28 cellular contexts compared by ENCODE assay signal in the genomic region with DNA sequence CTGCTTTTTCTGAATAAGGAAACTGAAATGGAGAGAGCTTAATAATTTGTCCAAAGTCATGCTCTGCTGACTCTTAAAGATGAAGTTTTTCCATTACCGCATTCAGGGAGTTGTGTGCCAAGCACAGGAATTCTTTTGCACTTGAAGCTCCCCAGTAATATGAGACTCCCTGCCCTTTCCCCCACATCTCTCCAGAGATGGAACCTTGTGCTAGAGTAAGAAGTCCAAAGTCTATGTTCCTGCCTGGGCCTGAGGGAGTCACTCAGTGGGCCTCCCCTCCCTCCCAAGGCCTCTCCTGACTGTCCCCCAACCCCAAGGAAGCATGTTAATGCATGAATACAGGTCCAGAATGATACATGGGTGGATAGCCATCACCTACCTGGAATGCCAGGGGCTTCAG.
DNase-seq lines count a peak whose midpoint lies in the region; ATAC-seq and TF ChIP-seq lines count a peak whose summit lies in the region.
"Had no signal": no experiment of that assay in that cellular context is flagged by ENCODE, and none has a peak within 500 bp of the region (broad histone marks: within the 10 kb centered on the region; RNA-seq: fewer than 3 reads in every experiment).

No MANE protein-coding gene starts in this region.

- H2BK5ac ChIP-seq in trophoblast cell (ENCODE audit: low read depth, low read length, poor library complexity) = no peak overlapping the region

- H3K9me3 Mint-ChIP-seq in CD4-positive, alpha-beta memory T cell = peaks cover 0 to 14% (median 3%) of the 10 kb centered on the region in 8 donors

- H2AK5ac ChIP-seq in trophoblast cell (ENCODE audit: low read length) = no peak overlapping the region

- no peak overlapping the region for H3K27ac ChIP-seq in trophoblast cell (ENCODE audit: low read depth, low read length)
- no peak overlapping the region for H3K27ac ChIP-seq in CD4-positive, alpha-beta memory T cell (ENCODE audit: low read depth, low read length)
- H3K27ac ChIP-seq: cardiac muscle cell had no signal

- no peaks in the 10 kb centered on the region for H3K79me1 ChIP-seq in trophoblast cell (ENCODE audit: low read length)

- H4K12ac ChIP-seq in trophoblast cell (ENCODE audit: low read depth, low read length) = no peak overlapping the region

- H3K4me1 Mint-ChIP-seq in CD4-positive, alpha-beta memory T cell = no peaks in the 10 kb centered on the region
- H3K4me1 Mint-ChIP-seq: stimulated activated naive CD8-positive, alpha-beta T cell treated with anti-CD3 and anti-CD28 coated beads, Interleukin-15, amount 100 ng/mL, for 72 hours had no signal

- peak overlapping the region; percentile 78 for H3K9ac ChIP-seq in trophoblast cell (ENCODE audit: low read length)

- H2AFZ ChIP-seq in trophoblast cell (ENCODE audit: insufficient read depth, low read length, poor library complexity) = no peak overlapping the region

- no peak overlapping the region for H3K4me3 ChIP-seq in trophoblast cell (ENCODE audit: low read depth, low read length)
- no peak overlapping the region for H3K4me3 ChIP-seq in CD4-positive, alpha-beta memory T cell (ENCODE audit: low read length in 2 of 2)
- H3K4me3 ChIP-seq: cardiac muscle cell, tibial artery had no signal

- H2BK12ac ChIP-seq in trophoblast cell (ENCODE audit: low read length) = peak overlapping the region; percentile 12

- peak; percentile 3; the same call in 1 of the 2 replicates for TF ChIP-seq RAD21 in Ishikawa (IDR thresholded peaks at IDR 0.05; ENCODE audit: low read depth)

- no peak overlapping the region for H4K91ac ChIP-seq in trophoblast cell (ENCODE audit: low read depth, low read length)

- no peak overlapping the region for H3K4ac ChIP-seq in trophoblast cell (ENCODE audit: low read depth, low read length)

- DNase-seq in ACHN (peak; percentile 86), left cardiac atrium (no peak), trophoblast cell (no peak), inferior parietal cortex (ENCODE audit: extremely low spot score) (no peak)
- no peak for DNase-seq in activated CD4-positive, alpha-beta T cell treated with anti-CD3 and anti-CD28 coated beads, Interleukin-2, amount 50 U/mL, for 48 hours
- no peak for DNase-seq in CD4-positive, alpha-beta memory T cell
- DNase-seq: activated CD4-positive, alpha-beta memory T cell treated with anti-CD3 and anti-CD28 coated beads for 36 hours; activated CD8-positive, alpha-beta memory T cell treated with anti-CD3 and anti-CD28 coated beads, Interleukin-2, amount 50 U/mL, for 4 hours; activated naive CD4-positive, alpha-beta T cell treated with anti-CD3 and anti-CD28 coated beads, Interleukin-2, amount 50 U/mL, for 16 hours; amygdala; BE2C; GF-D8; HCEC 1CT; islet precursor cell; KBM-7; mammary epithelial cell; NCI-H1105 treated with DMSO at 0.1 percent for 48 hours; NCI-H2029 treated with DMSO at 0.1 percent for 48 hours; NCI-H748 treated with DMSO at 0.1 percent for 48 hours; posterior cingulate gyrus; RPMI8226; stimulated activated naive CD8-positive, alpha-beta T cell treated with anti-CD3 and anti-CD28 coated beads, Interleukin-15, amount 100 ng/mL, for 72 hours; tibial artery had no signal

- H3K23ac ChIP-seq in trophoblast cell (ENCODE audit: low read length) = no peak overlapping the region

- no peak overlapping the region for H3K27ac Mint-ChIP-seq in CD4-positive, alpha-beta memory T cell
- H3K27ac Mint-ChIP-seq: activated CD4-positive, alpha-beta memory T cell treated with anti-CD3 and anti-CD28 coated beads for 36 hours; dendritic cell treated with granulocyte-macrophage colony-stimulating factor and Interleukin-4, amounts not matched to agents 40 ng/mL and 50 ng/mL, for 4 days; T-helper 1 cell treated with Interleukin-12 subunit alpha and Interleukin-12 subunit beta and Interleukin-4 antibody, amounts not matched to agents 30 μg/mL and 1 μg/mL, for 36 hours had no signal

- no peaks in the 10 kb centered on the region for H3K36me3 ChIP-seq in trophoblast cell (ENCODE audit: control insufficient read depth in 1 of 2, insufficient read depth in 2 of 2, low read length in 2 of 2)
- no peaks in the 10 kb centered on the region for H3K36me3 ChIP-seq in CD4-positive, alpha-beta memory T cell (ENCODE audit: insufficient read depth, low read length)
- H3K36me3 ChIP-seq: BE2C, cardiac muscle cell, tibial artery had no signal

- WGBS in trophoblast cell (ENCODE audit: extremely low coverage, insufficient coverage, insufficient read length) = no CpG with 5 or more reads among the region's 1 CpG

- H3K14ac ChIP-seq in trophoblast cell (ENCODE audit: low read length) = no peak overlapping the region

- no peaks in the 10 kb centered on the region for H3K27me3 Mint-ChIP-seq in CD4-positive, alpha-beta memory T cell
- H3K27me3 Mint-ChIP-seq: activated CD4-positive, alpha-beta memory T cell treated with anti-CD3 and anti-CD28 coated beads for 36 hours; dendritic cell treated with granulocyte-macrophage colony-stimulating factor and Interleukin-4, amounts not matched to agents 40 ng/mL and 50 ng/mL, for 4 days; stimulated activated naive CD8-positive, alpha-beta T cell treated with anti-CD3 and anti-CD28 coated beads, Interleukin-15, amount 100 ng/mL, for 72 hours had no signal

- peaks cover 1% of the 10 kb centered on the region for H3K9me3 ChIP-seq in trophoblast cell (ENCODE audit: insufficient read depth, low read depth, low read length)
- H3K9me3 ChIP-seq in CD4-positive, alpha-beta memory T cell (ENCODE audit: control insufficient read depth in 1 of 2, low read length in 2 of 2) = no peaks in the 10 kb centered on the region
- H3K9me3 ChIP-seq: BE2C, tibial artery had no signal

- H3K36me3 Mint-ChIP-seq in CD4-positive, alpha-beta memory T cell = no peaks in the 10 kb centered on the region
- H3K36me3 Mint-ChIP-seq: activated CD4-positive, alpha-beta memory T cell treated with anti-CD3 and anti-CD28 coated beads for 36 hours had no signal

- peak; percentile 68 for TF ChIP-seq EP300 in Ishikawa (IDR thresholded peaks at IDR 0.05; ENCODE audit: borderline replicate concordance)

- H3K4me1 ChIP-seq in trophoblast cell (ENCODE audit: control insufficient read depth in 1 of 2, insufficient read depth in 2 of 2, low read length in 2 of 2) = peaks cover 3% of the 10 kb centered on the region in 2 experiments
- no peaks in the 10 kb centered on the region for H3K4me1 ChIP-seq in CD4-positive, alpha-beta memory T cell (ENCODE audit: insufficient read depth, low read length)
- H3K4me1 ChIP-seq: BE2C had no signal

- no peak overlapping the region for H4K8ac ChIP-seq in trophoblast cell (ENCODE audit: low read depth, low read length)

- no peak overlapping the region for H3K18ac ChIP-seq in trophoblast cell (ENCODE audit: low read length)

- no peaks in the 10 kb centered on the region for H3K27me3 ChIP-seq in trophoblast cell (ENCODE audit: insufficient read depth, low read length)
- no peaks in the 10 kb centered on the region for H3K27me3 ChIP-seq in CD4-positive, alpha-beta memory T cell (ENCODE audit: insufficient read depth, low read length)
- H3K27me3 ChIP-seq: BE2C, cardiac muscle cell, tibial artery had no signal

- no peak overlapping the region for H3K4me3 Mint-ChIP-seq in CD4-positive, alpha-beta memory T cell
- H3K4me3 Mint-ChIP-seq: activated CD4-positive, alpha-beta memory T cell treated with anti-CD3 and anti-CD28 coated beads for 36 hours; dendritic cell treated with granulocyte-macrophage colony-stimulating factor and Interleukin-4, amounts not matched to agents 40 ng/mL and 50 ng/mL, for 4 days; stimulated activated naive CD8-positive, alpha-beta T cell treated with anti-CD3 and anti-CD28 coated beads, Interleukin-15, amount 100 ng/mL, for 72 hours; T-helper 1 cell treated with Interleukin-12 subunit alpha and Interleukin-12 subunit beta and Interleukin-4 antibody, amounts not matched to agents 30 μg/mL and 1 μg/mL, for 36 hours had no signal

- CTCF ChIA-PET in CD4-positive, alpha-beta memory T cell (lab: Charles Lee; ENCODE audit: partially characterized antibody) = no interaction called here

- no peak overlapping the region for H3K4me2 ChIP-seq in trophoblast cell (ENCODE audit: low read length)

- POLR2A ChIA-PET in CD4-positive, alpha-beta memory T cell (lab: Charles Lee; ENCODE audit: partially characterized antibody) = no interaction called here

- in situ Hi-C loops in ACHN (cut with HindIII; ENCODE audit: low pct_ligation_motif_present, low pct_unique_long_range_greater_than_20kb, low sequenced_read_pairs) = no loop called here

- no peaks in the 10 kb centered on the region for H3K79me2 ChIP-seq in trophoblast cell (ENCODE audit: control insufficient read depth, insufficient read depth, low read length, poor library complexity)

- peak; percentile 14 to 65 for ATAC-seq in left cardiac atrium
- ATAC-seq: activated CD4-positive, CD25-positive, alpha-beta regulatory T cell treated with anti-CD3 and anti-CD28 coated beads, Interleukin-2, amount 50 U/mL, for 24 hours; stimulated activated naive CD8-positive, alpha-beta T cell treated with anti-CD3 and anti-CD28 coated beads, Interleukin-15, amount 100 ng/mL, for 72 hours had no signal

- intact Hi-C loops in left cardiac atrium (cut with DNase I) = no loop called here
- intact Hi-C loops in CD4-positive, alpha-beta memory T cell (cut with micrococcal nuclease) = no loop called here

- H2BK120ac ChIP-seq in trophoblast cell (ENCODE audit: insufficient read depth, low read length, poor library complexity) = no peak overlapping the region

TF ChIP-seq in Ishikawa, 13 proteins besides CTCF, POLR2A, EP300 and RAD21 (continues in another document):
- no peak for TF ChIP-seq EGR1 (IDR thresholded peaks at IDR 0.05)
- TF ChIP-seq CEBPB (IDR thresholded peaks at IDR 0.05) = no peak
- TF ChIP-seq TCF12 (IDR thresholded peaks at IDR 0.05; ENCODE audit: low read depth) = peak; percentile 73
- no peak for TF ChIP-seq YY1 (IDR thresholded peaks at IDR 0.05; ENCODE audit: low read depth)
- TF ChIP-seq, protein P1, sequence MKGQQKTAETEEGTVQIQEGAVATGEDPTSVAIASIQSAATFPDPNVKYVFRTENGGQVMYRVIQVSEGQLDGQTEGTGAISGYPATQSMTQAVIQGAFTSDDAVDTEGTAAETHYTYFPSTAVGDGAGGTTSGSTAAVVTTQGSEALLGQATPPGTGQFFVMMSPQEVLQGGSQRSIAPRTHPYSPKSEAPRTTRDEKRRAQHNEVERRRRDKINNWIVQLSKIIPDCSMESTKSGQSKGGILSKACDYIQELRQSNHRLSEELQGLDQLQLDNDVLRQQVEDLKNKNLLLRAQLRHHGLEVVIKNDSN (IDR thresholded peaks at IDR 0.05) = no peak
- no peak for TF ChIP-seq TAF1 (IDR thresholded peaks at IDR 0.05; ENCODE audit: low read depth)
- no peak for TF ChIP-seq ZBTB7A (IDR thresholded peaks at IDR 0.05; ENCODE audit: low read depth)
- TF ChIP-seq TEAD4 (IDR thresholded peaks at IDR 0.05) = peak; percentile 68
- TF ChIP-seq, protein P2, sequence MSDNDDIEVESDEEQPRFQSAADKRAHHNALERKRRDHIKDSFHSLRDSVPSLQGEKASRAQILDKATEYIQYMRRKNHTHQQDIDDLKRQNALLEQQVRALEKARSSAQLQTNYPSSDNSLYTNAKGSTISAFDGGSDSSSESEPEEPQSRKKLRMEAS (IDR thresholded peaks at IDR 0.05) = 0 out of 2 replicates have a peak, but pooled peaks have one; percentile 19
- peak; percentile 86 for TF ChIP-seq NFIC (IDR thresholded peaks at IDR 0.05)
